ENCODE assay signal across 14 cellular contexts in the genomic region with DNA sequence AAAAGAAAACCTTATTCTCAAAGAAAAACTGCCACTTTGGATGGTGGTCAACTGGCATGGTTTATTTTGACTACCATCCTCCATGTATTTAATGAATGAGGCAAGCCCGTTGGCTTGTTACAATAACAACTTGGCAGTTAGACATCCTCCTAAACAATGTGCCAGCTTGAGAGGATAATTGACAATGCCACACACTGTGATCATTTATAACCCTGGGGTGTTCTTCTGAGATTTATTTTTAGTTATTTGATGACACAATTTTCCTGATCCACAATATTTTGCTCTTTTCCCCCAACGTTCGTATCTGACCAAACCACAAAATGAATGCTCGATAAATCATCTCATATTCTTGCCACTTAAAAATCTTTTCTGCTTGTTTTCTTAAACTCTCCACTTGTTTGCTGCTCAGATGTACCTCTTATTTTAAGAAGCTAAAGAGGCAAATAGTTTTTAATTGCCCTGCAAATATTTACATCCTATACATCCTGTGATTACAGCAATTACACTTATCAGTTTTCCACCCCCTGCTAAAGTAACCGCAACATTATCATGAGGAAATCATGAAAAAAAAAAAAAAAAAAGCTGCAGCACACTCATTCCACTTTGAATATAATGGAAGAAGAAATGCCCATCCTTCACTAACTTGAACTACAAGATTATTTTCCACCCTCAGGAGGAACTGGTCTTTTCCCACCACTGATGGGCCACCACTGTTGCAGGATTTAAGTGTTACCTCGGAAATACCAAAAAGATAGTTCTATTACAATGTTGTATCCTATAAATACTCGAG.
A peak's percentile ranks its signal among the peaks of the same experiment; 100 is the strongest.
DNase-seq lines count a peak whose midpoint lies in the region; ATAC-seq and TF ChIP-seq lines count a peak whose summit lies in the region.
"Had no signal": no experiment of that assay in that cellular context is flagged by ENCODE, and none has a peak within 500 bp of the region (broad histone marks: within the 10 kb centered on the region; RNA-seq: fewer than 3 reads in every experiment).

No MANE protein-coding gene starts in this region.

- H3K4me2 ChIP-seq in fibroblast of lung (ENCODE audit: extremely low read depth, insufficient read depth, low read length): no peak overlapping the region
- H3K4me2 ChIP-seq: A549 had no signal

- intact Hi-C loops in upper lobe of right lung (cut with DNase I): no loop called here

- H3K9me3 ChIP-seq in fibroblast of lung (ENCODE audit: control insufficient read depth, insufficient read depth, low read depth, low read length) (no peaks in the 10 kb centered on the region), upper lobe of right lung (no peaks in the 10 kb centered on the region), tibial nerve (no peaks in the 10 kb centered on the region)
- H3K9me3 ChIP-seq: A549 had no signal

- no peak for TF ChIP-seq POLR2A in tibial nerve (IDR thresholded peaks at IDR 0.05)

- H3K79me2 ChIP-seq in fibroblast of lung (ENCODE audit: control insufficient read depth, insufficient read depth, low read length): no peaks in the 10 kb centered on the region

- no peak for ATAC-seq in upper lobe of right lung
- ATAC-seq in GM18520 (IDR thresholded peaks at IDR 0.05; ENCODE audit: unreplicated experiment): no peak
- ATAC-seq: A549; activated T-helper 17 cell treated with anti-CD3 and anti-CD28 coated beads, Interleukin-2, amount 50 U/mL, for 72 hours had no signal

- H3K27ac ChIP-seq in fibroblast of lung (ENCODE audit: insufficient read depth, low read length) (no peak overlapping the region), upper lobe of right lung (no peak overlapping the region), tibial nerve (no peak overlapping the region)
- H3K27ac ChIP-seq: A549 had no signal

- WGBS in tibial nerve, 2 donors: 33 to 34% methylated on average over 7 of the region's 7 CpGs

- H4K20me1 ChIP-seq in fibroblast of lung (ENCODE audit: control insufficient read depth, extremely low read depth, insufficient read depth, low read length): no peaks in the 10 kb centered on the region

- H3K27me3 ChIP-seq in fibroblast of lung (ENCODE audit: control insufficient read depth, insufficient read depth, low read length): no peaks in the 10 kb centered on the region
- no peaks in the 10 kb centered on the region for H3K27me3 ChIP-seq in upper lobe of right lung
- no peaks in the 10 kb centered on the region for H3K27me3 ChIP-seq in tibial nerve

- H2AFZ ChIP-seq in fibroblast of lung (ENCODE audit: low read length): no peak overlapping the region

- no peak for TF ChIP-seq CTCF in fibroblast of lung (conservative IDR thresholded peaks at IDR 0.05 in 1 of 2, IDR thresholded peaks at IDR 0.05 in 1 of 2; ENCODE audit: low read depth in 1 of 2, low read length in 2 of 2)
- no peak for TF ChIP-seq CTCF in upper lobe of right lung (IDR thresholded peaks at IDR 0.05)
- TF ChIP-seq CTCF in tibial nerve (IDR thresholded peaks at IDR 0.05): no peak

- TF ChIP-seq EP300 in tibial nerve (IDR thresholded peaks at IDR 0.05): no peak

- no peaks in the 10 kb centered on the region for H3K4me1 ChIP-seq in fibroblast of lung (ENCODE audit: control insufficient read depth, extremely low read depth, insufficient read depth, low read length)
- H3K4me1 ChIP-seq in upper lobe of right lung: peaks cover 7% of the 10 kb centered on the region
- H3K4me1 ChIP-seq in tibial nerve: no peaks in the 10 kb centered on the region
- H3K4me1 ChIP-seq: A549 had no signal

- peak; percentile 10 for DNase-seq in NCI-H510A treated with DMSO at 0.1 percent for 48 hours (lab: John Stamatoyannopoulos, UW)
- DNase-seq in NCI-H510A (lab: John Stamatoyannopoulos, UW): no peak
- peak; percentile 44 to 72 for DNase-seq in NOMO-1 (lab: John Stamatoyannopoulos, UW; ENCODE audit: unreplicated experiment in 2 of 2)
- peak; percentile 43 to 52 for DNase-seq in fibroblast of lung (ENCODE audit: low read depth in 2 of 2)
- DNase-seq in stromal cell of bone marrow (ENCODE audit: low read depth): peak; percentile 49
- DNase-seq in upper lobe of right lung: no peak
- DNase-seq in tibial nerve (ENCODE audit: low spot score in 2 of 2): no peak
- DNase-seq: activated B cell treated with CpG ODN at 0.5 μM for 24 hours, EL, NCI-H2107, SHP77 treated with DMSO at 0.1 percent for 48 hours had no signal

- no peak overlapping the region for H3K4me3 ChIP-seq in fibroblast of lung (replicated peaks in 1 of 4; ENCODE audit: control extremely low read depth in 1 of 4, insufficient read depth in 1 of 4, low read depth in 3 of 4, low read length in 4 of 4)
- no peak overlapping the region for H3K4me3 ChIP-seq in upper lobe of right lung
- H3K4me3 ChIP-seq in tibial nerve: no peak overlapping the region
- H3K4me3 ChIP-seq: A549 had no signal

- H3K9ac ChIP-seq in fibroblast of lung (ENCODE audit: insufficient read depth, low read length): no peak overlapping the region

- H3K36me3 ChIP-seq in fibroblast of lung (ENCODE audit: control insufficient read depth, insufficient read depth, low read length) (no peaks in the 10 kb centered on the region), upper lobe of right lung (no peaks in the 10 kb centered on the region), tibial nerve (no peaks in the 10 kb centered on the region)

Comparison
In these comparisons a context has a peak if more than half of its experiments do, and no peak if none do; other contexts are left out.
1. DNase-seq: peak in NCI-H510A treated with DMSO at 0.1 percent for 48 hours (single experiment), NOMO-1 (2 of 2), fibroblast of lung (2 of 2) and stromal cell of bone marrow (single experiment); none in NCI-H510A (single experiment), upper lobe of right lung (single experiment) and tibial nerve (0 of 2).